ENCODE assay signal across 23 cellular contexts in the genomic region with DNA sequence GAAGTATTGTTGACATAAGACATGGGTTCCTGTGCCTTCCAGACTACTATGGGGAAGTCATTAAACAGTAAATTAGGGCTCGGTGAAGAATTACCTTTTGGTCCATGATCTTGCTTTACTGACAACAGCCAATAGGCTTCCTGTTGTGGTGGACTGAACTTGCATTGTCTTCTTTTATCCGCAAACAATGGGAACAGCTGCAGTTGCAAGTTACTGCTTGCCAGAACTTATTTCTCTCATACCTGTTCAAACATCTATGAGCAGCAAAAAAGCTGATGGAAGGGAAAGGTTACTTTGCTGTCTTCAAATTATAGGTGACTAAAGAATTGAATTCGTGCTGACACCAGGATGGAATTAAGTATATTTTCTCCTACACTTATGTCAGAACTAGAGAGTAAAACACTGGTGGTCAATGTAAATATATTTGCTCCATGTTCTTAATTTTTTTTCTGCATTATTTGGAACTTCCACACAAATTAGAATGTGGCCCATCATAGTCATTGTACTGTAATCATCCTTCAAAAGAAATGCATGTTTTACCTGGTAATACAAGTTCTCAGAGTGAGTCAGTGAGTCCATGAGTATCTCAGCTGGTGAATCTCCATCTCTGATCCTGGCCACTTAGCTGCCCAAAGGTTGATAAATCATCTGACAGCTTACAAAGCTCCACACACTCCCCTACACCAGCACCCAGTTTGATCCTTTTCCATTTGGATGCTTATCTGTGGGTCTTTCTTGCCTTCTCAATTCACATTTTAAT. TPM values are rescaled to one million over a fixed set of nuclear protein-coding genes. Genes with fewer than 3 reads are reported as not detected.
DNase-seq lines count a peak whose midpoint lies in the region; ATAC-seq lines count a peak whose summit lies in the region.
"Had no signal": no experiment of that assay in that cellular context is flagged by ENCODE, and none has a peak within 500 bp of the region (broad histone marks: within the 10 kb centered on the region; RNA-seq: fewer than 3 reads in every experiment).

No MANE protein-coding gene starts in this region.

- H3K9me2 ChIP-seq in GM23248 (ENCODE audit: insufficient read depth) = no peaks in the 10 kb centered on the region

- no peaks in the 10 kb centered on the region for H3K36me3 ChIP-seq in GM23248 (ENCODE audit: low read depth)
- H3K36me3 ChIP-seq: lower lobe of right lung, SJCRH30, thyroid gland had no signal

- no peak overlapping the region for H3K4me2 ChIP-seq in GM23248 (ENCODE audit: unreplicated experiment)

- H4K20me1 ChIP-seq in GM23248 (ENCODE audit: insufficient read depth) = no peaks in the 10 kb centered on the region

- no peaks in the 10 kb centered on the region for H3K9me3 ChIP-seq in GM23248 (ENCODE audit: low read depth)
- H3K9me3 ChIP-seq: lower lobe of right lung, SJCRH30, thyroid gland had no signal

- no peak overlapping the region for H3K4me3 ChIP-seq in GM23248
- H3K4me3 ChIP-seq: K562, lower lobe of right lung, SJCRH30, thyroid gland had no signal

- ATAC-seq in GM18909 (IDR thresholded peaks at IDR 0.05; ENCODE audit: poor library complexity, unreplicated experiment) = no peak
- ATAC-seq: activated CD4-positive, alpha-beta T cell treated with anti-CD3 and anti-CD28 coated beads for 36 hours; activated T-cell treated with anti-CD3 and anti-CD28 coated beads, Interleukin-2, amount 50 U/mL, for 4 hours; K562; lower lobe of right lung; Panc1 had no signal

- H3F3A ChIP-seq in GM23248 (ENCODE audit: insufficient read depth) = no peaks in the 10 kb centered on the region

- 70 to 78% methylated on average over 3 of the region's 3 CpGs for WGBS in GM23248 (ENCODE audit: low coverage in 1 of 2, low lambda C conversion rate in 2 of 2, missing lambda C conversion rate in 2 of 2), 2 experiments

- in situ Hi-C loops in GM23248 (cut with MboI) = no loop called here

- no peaks in the 10 kb centered on the region for H3K79me2 ChIP-seq in GM23248 (ENCODE audit: insufficient read depth)

- peak; percentile 83 for DNase-seq in NCI-H1105 (lab: John Stamatoyannopoulos, UW)
- DNase-seq in NCI-H2081 (lab: John Stamatoyannopoulos, UW) = peak; percentile 50 to 86
- peak; percentile 50 for DNase-seq in NCI-H774 (lab: John Stamatoyannopoulos, UW)
- peak; percentile 11 to 18 for DNase-seq in lung microvascular endothelial cell (ENCODE audit: low read depth in 2 of 2)
- no peak for DNase-seq in activated gamma-delta T cell treated with Interleukin-2 at 50 U/mL for 16 hours
- no peak for DNase-seq in GM23248
- DNase-seq: activated CD4-positive, alpha-beta T cell treated with anti-CD3 and anti-CD28 coated beads for 36 hours; activated naive CD4-positive, alpha-beta T cell treated with anti-CD3 and anti-CD28 coated beads for 36 hours; activated T-cell treated with anti-CD3 and anti-CD28 coated beads, Interleukin-2, amount 50 U/mL, for 4 hours; anterior cingulate cortex; CD4-positive, CD25-positive, alpha-beta regulatory T cell; GF-D8; HCEC 1CT; lower lobe of right lung; NCI-H2171 treated with DMSO at 0.1 percent for 48 hours; occipital lobe; SJCRH30; stimulated activated CD4-positive, alpha-beta T cell treated with anti-CD3 and anti-CD28 coated beads, Interleukin-4, amount 100 ng/mL, for 24 hours; thyroid gland had no signal

- H3K27ac ChIP-seq in GM23248 = no peak overlapping the region
- H3K27ac ChIP-seq: lower lobe of right lung, SJCRH30, thyroid gland had no signal

- no peak overlapping the region for H2AFZ ChIP-seq in GM23248

- H3K9ac ChIP-seq in GM23248 = no peak overlapping the region

- H3K4me1 ChIP-seq in GM23248 (ENCODE audit: insufficient read depth) = no peaks in the 10 kb centered on the region
- H3K4me1 ChIP-seq: lower lobe of right lung, SJCRH30, thyroid gland had no signal

- H3K27me3 ChIP-seq in GM23248 (replicated peaks; ENCODE audit: insufficient read depth) = no peaks in the 10 kb centered on the region
- H3K27me3 ChIP-seq: SJCRH30, thyroid gland had no signal

RNA-seq across cellular contexts. Expression of a gene that starts 37.3 kb away (rescaled TPM):
- total RNA-seq in lung microvascular endothelial cell = 71.7 and 180 TPM in 2 replicates
- 5.4 and 11.3 TPM in 2 replicates for total RNA-seq in GM23248 (2014; rRNA removed; shearing (Covaris generic))
- 1.9 and 2.3 TPM in 2 replicates for polyA plus RNA-seq in GM23248 (2016; fragmentation: Nextera tagmentation; extraction: Ambion mirVana)
- total RNA-seq: HT-29 had no signal
- polyA plus RNA-seq: CD4-positive, CD25-positive, alpha-beta regulatory T cell had no signal

Comparison
In these comparisons a context has a peak if more than half of its experiments do, and no peak if none do; other contexts are left out.
1. DNase-seq: peak in NCI-H1105 (single experiment), NCI-H2081 (2 of 2), NCI-H774 (single experiment) and lung microvascular endothelial cell (2 of 2); none in activated gamma-delta T cell treated with Interleukin-2 at 50 U/mL for 16 hours (single experiment) and GM23248 (single experiment).